ENCODE assay signal across 21 cellular contexts in the genomic region with DNA sequence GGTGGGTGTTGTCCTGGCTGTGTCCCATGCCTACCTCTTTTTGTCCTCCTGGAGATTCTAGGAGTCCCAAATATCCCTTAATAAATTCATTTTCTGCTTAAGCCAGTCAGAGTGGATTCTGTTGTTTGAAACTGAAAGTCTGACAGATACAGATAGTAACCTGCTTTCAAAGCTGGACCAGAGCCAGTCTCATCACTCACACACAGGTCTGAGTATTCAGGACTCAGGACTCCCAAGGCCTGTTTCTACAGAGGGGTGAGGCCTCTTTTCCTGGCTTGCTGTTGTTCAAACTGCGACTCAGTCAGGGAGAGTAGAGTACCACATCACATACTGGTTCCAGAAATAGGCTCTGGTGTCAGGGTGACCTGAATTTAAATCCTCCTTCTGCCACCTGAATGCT.
DNase-seq lines count a peak whose midpoint lies in the region; ATAC-seq, FAIRE-seq and TF ChIP-seq lines count a peak whose summit lies in the region.
"Had no signal": no experiment of that assay in that cellular context is flagged by ENCODE, and none has a peak within 500 bp of the region (broad histone marks: within the 10 kb centered on the region; RNA-seq: fewer than 3 reads in every experiment).

No MANE protein-coding gene starts in this region.

- no peak overlapping the region for H2AFZ ChIP-seq in SK-N-SH (ENCODE audit: low read depth)

- H3K4me3 Mint-ChIP-seq in activated T-cell treated with anti-CD3 and anti-CD28 coated beads, Interleukin-2, amount 50 U/mL, for 72 hours, result no peak overlapping the region
- no peak overlapping the region for H3K4me3 Mint-ChIP-seq in activated T-cell treated with anti-CD3 and anti-CD28 coated beads, Interleukin-2, amount 50 U/mL, for 4 hours
- H3K4me3 Mint-ChIP-seq: CD8-positive, alpha-beta T cell had no signal

- no CpG with 5 or more reads among the region's 1 CpG for WGBS in SK-N-SH (ENCODE audit: low lambda C conversion rate)

- no peaks in the 10 kb centered on the region for H3F3A ChIP-seq in SK-N-SH (replicated peaks; ENCODE audit: insufficient read depth)

- H3K27me3 ChIP-seq in bronchial epithelial cell (ENCODE audit: control insufficient read depth, insufficient read depth, low read length) (peaks cover 7% of the 10 kb centered on the region), vagina (no peaks in the 10 kb centered on the region), SK-N-SH (ENCODE audit: insufficient read depth) (no peaks in the 10 kb centered on the region; the same call in 1 of the 2 replicates)
- H3K27me3 ChIP-seq: BLaER1 had no signal

- H3K9me2 ChIP-seq in SK-N-SH, result no peaks in the 10 kb centered on the region

- POLR2A ChIA-PET in SK-N-SH (lab: Yijun Ruan, JAX), result no interaction called here

- no peaks in the 10 kb centered on the region for H3K79me2 ChIP-seq in SK-N-SH (ENCODE audit: insufficient read depth)

- no peak for FAIRE-seq in bronchial epithelial cell (lab: Jason Lieb, UNC)
- FAIRE-seq: D721Med, G401.6, GM12878 had no signal

- no peak for TF ChIP-seq RAD21 in SK-N-SH (IDR thresholded peaks at IDR 0.05; ENCODE audit: low read length)

- peak; percentile 25 to 61 for ATAC-seq in activated T-cell treated with anti-CD3 and anti-CD28 coated beads, Interleukin-2, amount 50 U/mL, for 72 hours (replicated peaks in 1 of 2)
- ATAC-seq in activated T-cell treated with anti-CD3 and anti-CD28 coated beads, Interleukin-2, amount 50 U/mL, for 4 hours, result no peak
- ATAC-seq in HG02885 (IDR thresholded peaks at IDR 0.05; ENCODE audit: poor library complexity, unreplicated experiment), result peak; percentile 49
- ATAC-seq: CD8-positive, alpha-beta T cell; GM12878 had no signal

- H3K27ac ChIP-seq in vagina (no peak overlapping the region), SK-N-SH (ENCODE audit: low read depth in 2 of 2, low read length in 1 of 2) (no peak overlapping the region)
- H3K27ac ChIP-seq: BLaER1, SJSA1 had no signal

- H4K20me1 ChIP-seq in SK-N-SH (ENCODE audit: insufficient read depth), result no peaks in the 10 kb centered on the region

- no peaks in the 10 kb centered on the region for H3K9me3 ChIP-seq in vagina
- no peaks in the 10 kb centered on the region for H3K9me3 ChIP-seq in SK-N-SH
- H3K9me3 ChIP-seq: BLaER1, HAP-1, SJSA1 had no signal

- no peak overlapping the region for H3K27ac Mint-ChIP-seq in activated T-cell treated with anti-CD3 and anti-CD28 coated beads, Interleukin-2, amount 50 U/mL, for 72 hours
- H3K27ac Mint-ChIP-seq: CD8-positive, alpha-beta T cell had no signal

- H3K9me3 Mint-ChIP-seq in activated T-cell treated with anti-CD3 and anti-CD28 coated beads, Interleukin-2, amount 50 U/mL, for 72 hours, result no peaks in the 10 kb centered on the region
- H3K9me3 Mint-ChIP-seq in activated T-cell treated with anti-CD3 and anti-CD28 coated beads, Interleukin-2, amount 50 U/mL, for 4 hours, result no peaks in the 10 kb centered on the region
- H3K9me3 Mint-ChIP-seq: CD8-positive, alpha-beta T cell had no signal

- no peak for TF ChIP-seq POLR2A in vagina (IDR thresholded peaks at IDR 0.05)

- no peaks in the 10 kb centered on the region for H3K4me1 ChIP-seq in vagina
- H3K4me1 ChIP-seq in SK-N-SH (ENCODE audit: control insufficient read depth in 1 of 2, insufficient read depth in 2 of 2, low read depth in 1 of 2, low read length in 1 of 2), result peaks cover 0 to 3% of the 10 kb centered on the region in 2 experiments; a peak in 1 of 4 replicates
- H3K4me1 ChIP-seq: HAP-1, SJSA1 had no signal

- no peaks in the 10 kb centered on the region for H3K36me3 Mint-ChIP-seq in activated T-cell treated with anti-CD3 and anti-CD28 coated beads, Interleukin-2, amount 50 U/mL, for 72 hours (ENCODE audit: insufficient read depth in 2 of 2)
- no peaks in the 10 kb centered on the region for H3K36me3 Mint-ChIP-seq in activated T-cell treated with anti-CD3 and anti-CD28 coated beads, Interleukin-2, amount 50 U/mL, for 4 hours (ENCODE audit: insufficient read depth)
- H3K36me3 Mint-ChIP-seq: CD8-positive, alpha-beta T cell had no signal

- no peaks in the 10 kb centered on the region for H3K4me1 Mint-ChIP-seq in activated T-cell treated with anti-CD3 and anti-CD28 coated beads, Interleukin-2, amount 50 U/mL, for 72 hours (ENCODE audit: low read depth)
- H3K4me1 Mint-ChIP-seq in activated T-cell treated with anti-CD3 and anti-CD28 coated beads, Interleukin-2, amount 50 U/mL, for 4 hours (ENCODE audit: low read depth), result no peaks in the 10 kb centered on the region

- H3K27me3 Mint-ChIP-seq in activated T-cell treated with anti-CD3 and anti-CD28 coated beads, Interleukin-2, amount 50 U/mL, for 72 hours (ENCODE audit: low read depth), result no peaks in the 10 kb centered on the region
- no peaks in the 10 kb centered on the region for H3K27me3 Mint-ChIP-seq in activated T-cell treated with anti-CD3 and anti-CD28 coated beads, Interleukin-2, amount 50 U/mL, for 4 hours (ENCODE audit: low read depth)

- H3K36me3 ChIP-seq in bronchial epithelial cell (ENCODE audit: control insufficient read depth, insufficient read depth, low read length) (no peaks in the 10 kb centered on the region), vagina (no peaks in the 10 kb centered on the region), SK-N-SH (replicated peaks in 1 of 2; ENCODE audit: control insufficient read depth in 1 of 2, insufficient read depth in 2 of 2, low read length in 1 of 2) (no peaks in the 10 kb centered on the region)
- H3K36me3 ChIP-seq: HAP-1, SJSA1 had no signal

- H3K4me3 ChIP-seq in bronchial epithelial cell (ENCODE audit: low read depth, low read length) (no peak overlapping the region), vagina (no peak overlapping the region), SK-N-SH (ENCODE audit: low read depth in 2 of 2, low read length in 1 of 2) (no peak overlapping the region)
- H3K4me3 ChIP-seq: BLaER1, GM12878, HAP-1, SJSA1 had no signal

- CTCF ChIA-PET in SK-N-SH (lab: Yijun Ruan, JAX), result interaction anchor here (1.3 kb wide), 1 partner anchor 23 kb away, joined by 3 read pairs; no protein-coding TSS in a partner anchor

- intact Hi-C loops in vagina (cut with DNase I), result loop anchor here (10.0 kb wide), 1 partner anchor 81 kb away; no protein-coding TSS in a partner anchor

- no peak for TF ChIP-seq EP300 in SK-N-SH (IDR thresholded peaks at IDR 0.05; ENCODE audit: borderline replicate concordance in 1 of 2, low read depth in 1 of 2, low read length in 1 of 2)

- H3K9ac ChIP-seq in SK-N-SH, result no peak overlapping the region
- H3K9ac ChIP-seq: BLaER1 had no signal

- H3K4me2 ChIP-seq in SK-N-SH, result no peak overlapping the region
- H3K4me2 ChIP-seq: BLaER1 had no signal

- TF ChIP-seq CTCF in bronchial epithelial cell (IDR thresholded peaks at IDR 0.05; ENCODE audit: insufficient read depth, low read length, severe bottlenecking) (no peak), vagina (IDR thresholded peaks at IDR 0.05) (no peak), SK-N-SH (IDR thresholded peaks at IDR 0.05) (no peak)

- peak in 1 of 2 donors; percentile 4 for DNase-seq in activated T-cell treated with anti-CD3 and anti-CD28 coated beads, Interleukin-2, amount 50 U/mL, for 72 hours
- no peak for DNase-seq in activated T-cell treated with anti-CD3 and anti-CD28 coated beads, Interleukin-2, amount 50 U/mL, for 4 hours
- peak; percentile 3 for DNase-seq in bronchial epithelial cell (ENCODE audit: low read depth)
- DNase-seq in vagina (ENCODE audit: extremely low spot score in 2 of 2), result no peak
- no peak for DNase-seq in H4 (ENCODE audit: low spot score)
- DNase-seq in SK-N-SH, result no peak
- DNase-seq in dermis blood vessel endothelial cell, result no peak
- DNase-seq: CD8-positive, alpha-beta T cell; DND-41; KBM-7; NCI-H1048; NCI-H1436 treated with DMSO at 0.1 percent for 48 hours; NCI-H2081; NCI-H748 treated with DMSO at 0.1 percent for 48 hours had no signal

TF ChIP-seq in SK-N-SH, 30 proteins besides CTCF, POLR2A, EP300 and RAD21:
- TF ChIP-seq RCOR1 (IDR thresholded peaks at IDR 0.05; ENCODE audit: low read length), result no peak
- TF ChIP-seq CHD2 (IDR thresholded peaks at IDR 0.05; ENCODE audit: low read length, partially characterized antibody), result no peak

Comparison
In these comparisons a context has a peak if more than half of its experiments do, and no peak if none do; other contexts are left out.
1. ATAC-seq: peak in activated T-cell treated with anti-CD3 and anti-CD28 coated beads, Interleukin-2, amount 50 U/mL, for 72 hours (2 of 2) and HG02885 (single experiment); none in activated T-cell treated with anti-CD3 and anti-CD28 coated beads, Interleukin-2, amount 50 U/mL, for 4 hours (0 of 2).